9 cellular contexts compared by ENCODE assay signal in genomic region chr7:6010370-6010769, GRCh38. TPM values are rescaled to one million over a fixed set of nuclear protein-coding genes. Genes with fewer than 3 reads are reported as not detected.
DNase-seq lines count a peak whose midpoint lies in the region; ATAC-seq, FAIRE-seq and TF ChIP-seq lines count a peak whose summit lies in the region.
"Not testable (repeated sequence)": the region's sequence is repeated elsewhere in the genome, so short reads cannot be mapped to it uniquely, and the experiment has no call there.
"Had no signal": no experiment of that assay in that cellular context is flagged by ENCODE, and none has a peak within 500 bp of the region (broad histone marks: within the 10 kb centered on the region; RNA-seq: fewer than 3 reads in every experiment).

No MANE protein-coding gene starts in this region.

- FAIRE-seq in H1 (lab: Jason Lieb, UNC) = not testable (repeated sequence)

- not testable (repeated sequence) for ATAC-seq in CD8-positive, alpha-beta T cell; IMR-90 (ENCODE audit: low read depth)

- not testable (repeated sequence) for H3K9me1 ChIP-seq in IMR-90 (ENCODE audit: insufficient read depth, low read length)

- not testable (repeated sequence) for DNase-seq in CD8-positive, alpha-beta T cell; IMR-90; activated naive CD4-positive, alpha-beta T cell treated with anti-CD3 and anti-CD28 coated beads, Interleukin-2, amount 10 ng/mL, durations not matched to agents 7 days and 5 days; H1 (ENCODE audit: low read depth in 1 of 2, low spot score in 2 of 2); immature natural killer cell; thyroid gland

- H3K4me2 ChIP-seq in IMR-90 (ENCODE audit: low read depth, low read length) (peak overlapping the region; percentile 33), H1 (ENCODE audit: insufficient read depth in 1 of 2, low read depth in 2 of 2, low read length in 2 of 2) (peak overlapping the region; percentile 71 to 75)

- not testable (repeated sequence) for H3K27ac ChIP-seq in CD8-positive, alpha-beta T cell (ENCODE audit: low read depth, low read length); IMR-90 (ENCODE audit: insufficient read depth, low read length); H1 (ENCODE audit: low read depth, low read length)
- H3K27ac ChIP-seq in thyroid gland = peak overlapping the region; percentile 86 to 96 (median 93)

- dilution Hi-C loops in IMR-90 (cut with HindIII; ENCODE audit: low sequenced_read_pairs, unreplicated experiment) = not testable (repeated sequence)

- H3K27me3 ChIP-seq in CD8-positive, alpha-beta T cell (ENCODE audit: insufficient read depth, low read length); IMR-90 (ENCODE audit: control insufficient read depth, insufficient read depth, low read length); H1 (replicated peaks in 1 of 4; ENCODE audit: control insufficient read depth in 3 of 4, extremely low read depth in 1 of 4, insufficient read depth in 3 of 4, low read length in 3 of 4); neuron (ENCODE audit: insufficient read depth, low read length); thyroid gland: not testable (repeated sequence)

- H2AFZ ChIP-seq in IMR-90 (replicated peaks; ENCODE audit: low read length, poor library complexity); H1 (ENCODE audit: low read length); neuron (ENCODE audit: low read depth, low read length): not testable (repeated sequence)

- not testable (repeated sequence) for H2AK5ac ChIP-seq in IMR-90 (ENCODE audit: low read depth, low read length); H1 (ENCODE audit: low read depth, low read length)

- 100% methylated on average over 1 of the region's 8 CpGs; no CpG with 5 or more reads in 1 of the 2 experiments for WGBS in IMR-90 (ENCODE audit: extremely low coverage in 2 of 2, insufficient read length in 1 of 2), 2 experiments
- WGBS in H1 (ENCODE audit: extremely low coverage in 1 of 2, insufficient coverage in 1 of 2, insufficient read length in 1 of 2, insufficient replicate concordance in 2 of 2, low coverage in 1 of 2, low lambda C conversion rate in 2 of 2, missing lambda C conversion rate in 1 of 2), 2 experiments = 88% methylated on average over 8 of the region's 8 CpGs; no CpG with 5 or more reads in 1 of the 2 experiments
- 85 to 91% methylated on average over 8 of the region's 8 CpGs for WGBS in thyroid gland, 2 donors

- not testable (repeated sequence) for H2BK15ac ChIP-seq in IMR-90 (ENCODE audit: low read depth, low read length); H1 (ENCODE audit: low read length)

- TF ChIP-seq CTCF in CD8-positive, alpha-beta T cell (IDR thresholded peaks at IDR 0.05); IMR-90 (conservative IDR thresholded peaks at IDR 0.05; ENCODE audit: low read depth, low read length); H1 (IDR thresholded peaks at IDR 0.05; ENCODE audit: control extremely low read depth in 1 of 3, insufficient read depth in 1 of 3, low read depth in 1 of 3, low read length in 3 of 3); thyroid gland (IDR thresholded peaks at IDR 0.05): not testable (repeated sequence)

- not testable (repeated sequence) for H2BK12ac ChIP-seq in H1 (ENCODE audit: low read depth, low read length)

- POLR2A ChIA-PET in CD8-positive, alpha-beta T cell (lab: Charles Lee); IMR-90 (lab: Charles Lee; ENCODE audit: unreplicated experiment): not testable (repeated sequence)
- POLR2A ChIA-PET in H1 (lab: Charles Lee; ENCODE audit: partially characterized antibody) = interaction anchor here (8.0 kb wide), 1 partner anchor 14 kb away, joined by 66 read pairs; no protein-coding TSS in a partner anchor

- CTCF ChIA-PET in CD8-positive, alpha-beta T cell (lab: Charles Lee); IMR-90 (lab: Yijun Ruan, JAX); activated naive CD4-positive, alpha-beta T cell treated with anti-CD3 and anti-CD28 coated beads, Interleukin-2, amount 10 ng/mL, durations not matched to agents 7 days and 5 days (lab: Charles Lee); H1 (lab: Charles Lee; ENCODE audit: partially characterized antibody): not testable (repeated sequence)

- H3K23me2 ChIP-seq in H1 (ENCODE audit: low read depth, low read length) = not testable (repeated sequence)

- not testable (repeated sequence) for TF ChIP-seq EP300 in H1 (IDR thresholded peaks at IDR 0.05; ENCODE audit: borderline replicate concordance in 1 of 2, low read depth in 2 of 2, low read length in 2 of 2)

- not testable (repeated sequence) for TF ChIP-seq RAD21 in IMR-90 (IDR thresholded peaks at IDR 0.05; ENCODE audit: low read length); H1 (IDR thresholded peaks at IDR 0.05 in 1 of 2, conservative IDR thresholded peaks at IDR 0.05 in 1 of 2; ENCODE audit: low read depth in 2 of 2, low read length in 2 of 2)

- not testable (repeated sequence) for TF ChIP-seq POLR2A in IMR-90 (IDR thresholded peaks at IDR 0.05; ENCODE audit: low read depth, low read length); H1 (IDR thresholded peaks at IDR 0.05; ENCODE audit: control extremely low read depth in 1 of 2, low read depth in 2 of 2, low read length in 2 of 2); thyroid gland (IDR thresholded peaks at IDR 0.05)

- peaks cover 9 to 64% of the 10 kb centered on the region in 2 experiments for H3K79me1 ChIP-seq in IMR-90 (ENCODE audit: low read depth in 1 of 2, low read length in 2 of 2)
- H3K79me1 ChIP-seq in H1 (ENCODE audit: low read depth, low read length) = not testable (repeated sequence)

- H2BK20ac ChIP-seq in IMR-90 (ENCODE audit: low read depth, low read length); H1 (ENCODE audit: low read length): not testable (repeated sequence)

- not testable (repeated sequence) for H3K27me3 Mint-ChIP-seq in CD8-positive, alpha-beta T cell (ENCODE audit: low read depth); T-helper 1 cell treated with Interleukin-12 subunit alpha and Interleukin-12 subunit beta and Interleukin-4 antibody, amounts not matched to agents 30 μg/mL and 1 μg/mL, for 36 hours (ENCODE audit: low read depth); activated naive CD4-positive, alpha-beta T cell treated with anti-CD3 and anti-CD28 coated beads, Interleukin-2, amount 10 ng/mL, durations not matched to agents 7 days and 5 days; immature natural killer cell (ENCODE audit: low read depth in 3 of 3)

- not testable (repeated sequence) for H3K56ac ChIP-seq in IMR-90 (ENCODE audit: extremely low read depth, insufficient read depth, low read length); H1 (replicated peaks; ENCODE audit: insufficient read length, low read depth, low read length)

- H3K9me3 Mint-ChIP-seq in CD8-positive, alpha-beta T cell; T-helper 1 cell treated with Interleukin-12 subunit alpha and Interleukin-12 subunit beta and Interleukin-4 antibody, amounts not matched to agents 30 μg/mL and 1 μg/mL, for 36 hours; activated naive CD4-positive, alpha-beta T cell treated with anti-CD3 and anti-CD28 coated beads, Interleukin-2, amount 10 ng/mL, durations not matched to agents 7 days and 5 days; immature natural killer cell: not testable (repeated sequence)

- H3K4me1 Mint-ChIP-seq in CD8-positive, alpha-beta T cell (ENCODE audit: low read depth) = peaks cover 38% of the 10 kb centered on the region
- peaks cover 25% of the 10 kb centered on the region for H3K4me1 Mint-ChIP-seq in T-helper 1 cell treated with Interleukin-12 subunit alpha and Interleukin-12 subunit beta and Interleukin-4 antibody, amounts not matched to agents 30 μg/mL and 1 μg/mL, for 36 hours (ENCODE audit: low read depth)
- peaks cover 47% of the 10 kb centered on the region for H3K4me1 Mint-ChIP-seq in activated naive CD4-positive, alpha-beta T cell treated with anti-CD3 and anti-CD28 coated beads, Interleukin-2, amount 10 ng/mL, durations not matched to agents 7 days and 5 days
- H3K4me1 Mint-ChIP-seq in immature natural killer cell = peaks cover 20 to 37% of the 10 kb centered on the region in 2 donors

- not testable (repeated sequence) for H3K9me3 ChIP-seq in CD8-positive, alpha-beta T cell (ENCODE audit: low read length); IMR-90 (ENCODE audit: control insufficient read depth, insufficient read depth, low read length); H1 (ENCODE audit: insufficient read depth in 2 of 2, low read depth in 1 of 2, low read length in 1 of 2); neuron (ENCODE audit: low read length); thyroid gland

- 0 out of 2 replicates have a peak overlapping the region, but pooled peaks have one; percentile 80 for H3K9ac ChIP-seq in IMR-90 (ENCODE audit: low read depth, low read length)
- H3K9ac ChIP-seq in H1 (replicated peaks in 1 of 4; ENCODE audit: extremely low read depth in 1 of 4, low read depth in 3 of 4, low read length in 3 of 4) = not testable (repeated sequence)

- H2BK120ac ChIP-seq in IMR-90 (ENCODE audit: low read depth, low read length); H1 (replicated peaks; ENCODE audit: low read depth, low read length): not testable (repeated sequence)

- H3K4me1 ChIP-seq in CD8-positive, alpha-beta T cell (ENCODE audit: insufficient read depth, low read length) = peaks cover 18% of the 10 kb centered on the region
- H3K4me1 ChIP-seq in IMR-90 (ENCODE audit: control insufficient read depth, insufficient read depth, low read length); H1 (replicated peaks in 1 of 4; ENCODE audit: control insufficient read depth in 3 of 4, insufficient read depth in 4 of 4, low read length in 3 of 4); neuron (ENCODE audit: insufficient read depth, low read length): not testable (repeated sequence)
- H3K4me1 ChIP-seq in thyroid gland = peaks cover 51 to 55% of the 10 kb centered on the region in 2 donors

- peak overlapping the region; percentile 76; the same call in 1 of the 2 replicates for H3K23ac ChIP-seq in IMR-90 (ENCODE audit: low read depth, low read length)
- H3K23ac ChIP-seq in H1 (ENCODE audit: insufficient read length) = not testable (repeated sequence)

- not testable (repeated sequence) for H3K18ac ChIP-seq in IMR-90 (ENCODE audit: low read depth, low read length); H1 (ENCODE audit: extremely low read depth, low read length)

- H3K4me3 ChIP-seq in CD8-positive, alpha-beta T cell (ENCODE audit: low read depth, low read length); IMR-90 (ENCODE audit: insufficient read depth, low read depth, low read length); thyroid gland (replicated peaks in 1 of 3): not testable (repeated sequence)
- peak overlapping the region; percentile 1 to 86 (median 58); a peak in 5 of 8 replicates for H3K4me3 ChIP-seq in H1 (ENCODE audit: extremely low read depth in 1 of 4, insufficient read depth in 2 of 4, low read depth in 3 of 4, low read length in 4 of 4)
- H3K4me3 ChIP-seq in neuron (ENCODE audit: low read length) = peak overlapping the region; percentile 87

- intact Hi-C loops in CD8-positive, alpha-beta T cell (cut with DNase I, micrococcal nuclease) = loop anchor here in 1 of 2 experiments (2.0 kb wide), 1 partner anchor 14 kb away; no protein-coding TSS in a partner anchor
- intact Hi-C loops in IMR-90 (cut with micrococcal nuclease); thyroid gland (cut with DNase I): not testable (repeated sequence)

- not testable (repeated sequence) for H2AK9ac ChIP-seq in IMR-90 (replicated peaks; ENCODE audit: low read depth, low read length, poor library complexity)

- H3K14ac ChIP-seq in IMR-90 (replicated peaks; ENCODE audit: low read depth, low read length); H1 (ENCODE audit: insufficient read length): not testable (repeated sequence)

- 0 out of 2 replicates have a peak overlapping the region, but pooled peaks have one; percentile 73 for H3K4ac ChIP-seq in IMR-90 (ENCODE audit: low read depth, low read length)
- H3K4ac ChIP-seq in H1 (replicated peaks; ENCODE audit: insufficient read length, low read depth, low read length) = not testable (repeated sequence)

- H4K20me1 ChIP-seq in IMR-90 (ENCODE audit: insufficient read depth, low read length); H1 (replicated peaks in 1 of 2; ENCODE audit: control insufficient read depth in 1 of 2, insufficient read depth in 2 of 2, low read length in 2 of 2): not testable (repeated sequence)

- H4K8ac ChIP-seq in IMR-90 (ENCODE audit: low read depth in 2 of 2, low read length in 2 of 2) = peak overlapping the region in 1 of 2 experiments; percentile 29; a peak in 1 of 4 replicates
- not testable (repeated sequence) for H4K8ac ChIP-seq in H1 (ENCODE audit: extremely low read depth, insufficient read depth, low read length)

- peak overlapping the region; percentile 96 for H3K4me3 Mint-ChIP-seq in CD8-positive, alpha-beta T cell
- peak overlapping the region; percentile 75 for H3K4me3 Mint-ChIP-seq in T-helper 1 cell treated with Interleukin-12 subunit alpha and Interleukin-12 subunit beta and Interleukin-4 antibody, amounts not matched to agents 30 μg/mL and 1 μg/mL, for 36 hours
- peak overlapping the region; percentile 93 for H3K4me3 Mint-ChIP-seq in activated naive CD4-positive, alpha-beta T cell treated with anti-CD3 and anti-CD28 coated beads, Interleukin-2, amount 10 ng/mL, durations not matched to agents 7 days and 5 days
- H3K4me3 Mint-ChIP-seq in immature natural killer cell = peak overlapping the region; percentile 66 to 95 (median 94)

- H3K27ac Mint-ChIP-seq in CD8-positive, alpha-beta T cell = peak overlapping the region; percentile 18
- H3K27ac Mint-ChIP-seq in T-helper 1 cell treated with Interleukin-12 subunit alpha and Interleukin-12 subunit beta and Interleukin-4 antibody, amounts not matched to agents 30 μg/mL and 1 μg/mL, for 36 hours = peak overlapping the region; percentile 20
- peak overlapping the region; percentile 83 for H3K27ac Mint-ChIP-seq in activated naive CD4-positive, alpha-beta T cell treated with anti-CD3 and anti-CD28 coated beads, Interleukin-2, amount 10 ng/mL, durations not matched to agents 7 days and 5 days
- H3K27ac Mint-ChIP-seq in immature natural killer cell = peak overlapping the region; percentile 27 to 94 (median 79)

- H3K36me3 ChIP-seq in CD8-positive, alpha-beta T cell (ENCODE audit: insufficient read depth, low read length); thyroid gland: not testable (repeated sequence)
- peaks cover 10% of the 10 kb centered on the region for H3K36me3 ChIP-seq in IMR-90 (ENCODE audit: control insufficient read depth, insufficient read depth, low read length)
- peaks cover 4 to 35% (median 12%) of the 10 kb centered on the region in 4 experiments; a peak in 7 of 8 replicates for H3K36me3 ChIP-seq in H1 (ENCODE audit: control insufficient read depth in 2 of 4, insufficient read depth in 4 of 4, low read length in 3 of 4)
- H3K36me3 ChIP-seq in neuron (ENCODE audit: insufficient read depth, low read length) = peaks cover 14% of the 10 kb centered on the region

- H3K79me2 ChIP-seq in H1 (ENCODE audit: control insufficient read depth in 1 of 2, insufficient read depth in 2 of 2, low read length in 2 of 2) = peaks cover 2 to 56% of the 10 kb centered on the region in 2 experiments; a peak in 3 of 4 replicates

- peaks cover 22% of the 10 kb centered on the region for H3K36me3 Mint-ChIP-seq in CD8-positive, alpha-beta T cell
- H3K36me3 Mint-ChIP-seq in T-helper 1 cell treated with Interleukin-12 subunit alpha and Interleukin-12 subunit beta and Interleukin-4 antibody, amounts not matched to agents 30 μg/mL and 1 μg/mL, for 36 hours (ENCODE audit: low read depth) = peaks cover 11% of the 10 kb centered on the region
- H3K36me3 Mint-ChIP-seq in activated naive CD4-positive, alpha-beta T cell treated with anti-CD3 and anti-CD28 coated beads, Interleukin-2, amount 10 ng/mL, durations not matched to agents 7 days and 5 days = peaks cover 14% of the 10 kb centered on the region
- not testable (repeated sequence) for H3K36me3 Mint-ChIP-seq in immature natural killer cell

- H4K91ac ChIP-seq in IMR-90 (ENCODE audit: insufficient read depth, low read depth, low read length); H1 (replicated peaks; ENCODE audit: insufficient read length, low read length): not testable (repeated sequence)

- H4K5ac ChIP-seq in IMR-90 (ENCODE audit: low read depth, low read length); H1 (ENCODE audit: insufficient read length, low read depth, low read length): not testable (repeated sequence)

- not testable (repeated sequence) for H2BK5ac ChIP-seq in IMR-90 (ENCODE audit: low read depth, low read length, poor library complexity, severe bottlenecking); H1 (ENCODE audit: low read depth, low read length)

- in situ Hi-C loops in IMR-90 (cut with MboI; ENCODE audit: low sequenced_read_pairs) = not testable (repeated sequence)

- BruUV-seq in IMR-90 (replicated peaks; lab: Mats Ljungman, UMichigan) = not testable (repeated sequence)

RNA-seq across cellular contexts. Expression of gene AIMP2, which starts 1.3 kb away (rescaled TPM):
- total RNA-seq in CD8-positive, alpha-beta T cell = 1 to 10 TPM; 5.2 to 6.9 TPM
- total RNA-seq in IMR-90 (2012; rRNA removed) (46.9 and 58.6 TPM in 2 replicates), thyroid gland (10 to 100 TPM; 39.9 to 72.3 (median 53.4) TPM)
- polyA plus RNA-seq in IMR-90 (2012; rRNA removed) (57.5 and 65.4 TPM in 2 replicates), H1 (2011; rRNA removed) (94.7 and 99.0 TPM in 2 replicates), immature natural killer cell (10 to 100 TPM; 18.8 to 39.3 (median 36.7) TPM)
- 42.1 and 63.2 TPM in 2 replicates for polyA plus RNA-seq in IMR-90 (2012; cell fraction: cytosol; rRNA removed)
- 16.1 and 28.1 TPM in 2 replicates for polyA plus RNA-seq in IMR-90 (2012; cell fraction: nucleus; rRNA removed; ENCODE audit: low replicate concordance)
- total RNA-seq in H1 (2021; fragmentation: NEBNext Ultra II Directional; extraction: Animal tissue kit (Norgen Biotek cat#: 25700)) = 82.4 and 85.6 TPM in 2 replicates
- 89.4 TPM for polyA plus RNA-seq in H1 (2011; cell fraction: cytosol; rRNA removed)
- polyA plus RNA-seq in H1 (2011; cell fraction: nucleus; rRNA removed) = 68.2 TPM
- 69.9 to 80.3 TPM (median 78.0 TPM) in 4 replicates for polyA plus RNA-seq in H1 (2012, experiment 1 of 2)
- 70.6 TPM for polyA plus RNA-seq in H1 (2012, experiment 2 of 2)
- 77.2 TPM for polyA plus RNA-seq in H1 (2013, experiment 1 of 2)
- polyA plus RNA-seq in H1 (2013, experiment 2 of 2) = 76.5 TPM
- 66.1 and 78.4 TPM in 2 replicates for polyA minus RNA-seq in H1 (2011; rRNA and poly(A)+ RNA removed)
- polyA minus RNA-seq in H1 (2011; cell fraction: cytosol; rRNA and poly(A)+ RNA removed) = 52.8 TPM
- polyA minus RNA-seq in H1 (2011; cell fraction: nucleus; rRNA and poly(A)+ RNA removed) = 46.9 TPM

RNA-seq across cellular contexts. Expression of gene PMS2, which starts 1.5 kb away (rescaled TPM):
- total RNA-seq in CD8-positive, alpha-beta T cell = 10 to 100 TPM in 1 of 2 experiments, 1 to 10 TPM in 1; 8.5 to 10.4 TPM
- total RNA-seq in IMR-90 (2012; rRNA removed) (14.3 and 16.9 TPM in 2 replicates), thyroid gland (10 to 100 TPM; 15.9 to 28.1 (median 18.9) TPM)
- polyA plus RNA-seq in IMR-90 (2012; rRNA removed) (5.5 and 6.8 TPM in 2 replicates), H1 (2011; rRNA removed) (3.3 and 4.8 TPM in 2 replicates), immature natural killer cell (10 to 100 TPM in 1 of 3 donors, 1 to 10 TPM in 2; 6.6 to 13.8 (median 9.6) TPM)
- 1.7 and 3.4 TPM in 2 replicates for polyA plus RNA-seq in IMR-90 (2012; cell fraction: cytosol; rRNA removed)
- 2.4 and 9.8 TPM in 2 replicates for polyA plus RNA-seq in IMR-90 (2012; cell fraction: nucleus; rRNA removed; ENCODE audit: low replicate concordance)
- total RNA-seq in H1 (2021; fragmentation: NEBNext Ultra II Directional; extraction: Animal tissue kit (Norgen Biotek cat#: 25700)) = 11.1 and 12.1 TPM in 2 replicates
- 6.3 TPM for polyA plus RNA-seq in H1 (2011; cell fraction: cytosol; rRNA removed)
- 4.3 TPM for polyA plus RNA-seq in H1 (2011; cell fraction: nucleus; rRNA removed)
- polyA plus RNA-seq in H1 (2012, experiment 1 of 2) = 7.3 to 10.4 TPM (median 8.2 TPM) in 4 replicates
- 1.6 TPM for polyA plus RNA-seq in H1 (2012, experiment 2 of 2)
- 6.8 TPM for polyA plus RNA-seq in H1 (2013, experiment 1 of 2)
- 7.3 TPM for polyA plus RNA-seq in H1 (2013, experiment 2 of 2)
- polyA minus RNA-seq in H1 (2011; rRNA and poly(A)+ RNA removed) = 12.4 and 13.4 TPM in 2 replicates
- 6.3 TPM for polyA minus RNA-seq in H1 (2011; cell fraction: cytosol; rRNA and poly(A)+ RNA removed)
- 12.5 TPM for polyA minus RNA-seq in H1 (2011; cell fraction: nucleus; rRNA and poly(A)+ RNA removed)

RNA-seq across cellular contexts. Expression of gene ANKRD61, which starts 20.8 kb away (rescaled TPM):
- not detected for total RNA-seq in CD8-positive, alpha-beta T cell
- total RNA-seq in IMR-90 (2012; rRNA removed) (under 0.01 and 0.36 TPM in 2 replicates), thyroid gland (not detected)
- polyA plus RNA-seq in IMR-90 (2012; rRNA removed) (0.17 and 0.32 TPM in 2 replicates), H1 (2011; rRNA removed) (0.23 and 0.24 TPM in 2 replicates), immature natural killer cell (under 1 TPM in 1 of 3 donors, not detected in 2; 0.38 TPM)
- polyA plus RNA-seq in IMR-90 (2012; cell fraction: cytosol; rRNA removed) = 0.11 TPM in 1 of 2 replicates, not detected in the other
- 0.31 and 0.41 TPM in 2 replicates for polyA plus RNA-seq in IMR-90 (2012; cell fraction: nucleus; rRNA removed; ENCODE audit: low replicate concordance)
- total RNA-seq in H1 (2021; fragmentation: NEBNext Ultra II Directional; extraction: Animal tissue kit (Norgen Biotek cat#: 25700)) = 0.32 and 0.42 TPM in 2 replicates
- 0.35 TPM for polyA plus RNA-seq in H1 (2011; cell fraction: cytosol; rRNA removed)
- polyA plus RNA-seq in H1 (2011; cell fraction: nucleus; rRNA removed) = 0.46 TPM
- 0.87 to 1.5 TPM (median 1.0 TPM) in 4 replicates for polyA plus RNA-seq in H1 (2012, experiment 1 of 2)
- not detected for polyA plus RNA-seq in H1 (2012, experiment 2 of 2)
- 0.10 TPM for polyA plus RNA-seq in H1 (2013, experiment 1 of 2)
- 0.09 TPM for polyA plus RNA-seq in H1 (2013, experiment 2 of 2)
- 0.13 and 0.22 TPM in 2 replicates for polyA minus RNA-seq in H1 (2011; rRNA and poly(A)+ RNA removed)
- polyA minus RNA-seq in H1 (2011; cell fraction: cytosol; rRNA and poly(A)+ RNA removed) = not detected
- polyA minus RNA-seq in H1 (2011; cell fraction: nucleus; rRNA and poly(A)+ RNA removed) = not detected
- total RNA-seq: lower leg skin had no signal

RNA-seq across cellular contexts. Expression of gene RSPH10B, which starts 39.9 kb away (rescaled TPM):
- total RNA-seq in CD8-positive, alpha-beta T cell = under 1 TPM in 1 of 2 experiments, not detected in 1; 0.47 TPM
- total RNA-seq in IMR-90 (2012; rRNA removed) (under 0.01 TPM in 1 of 2 replicates, not detected in the other), thyroid gland (1 to 10 TPM in 1 of 4 donors, under 1 TPM in 1, not detected in 2; 0.81 to 1.3 TPM)
- polyA plus RNA-seq in IMR-90 (2012; rRNA removed) (not detected in 2 replicates), H1 (2011; rRNA removed) (0.17 and 0.25 TPM in 2 replicates), immature natural killer cell (not detected)
- not detected in 2 replicates for polyA plus RNA-seq in IMR-90 (2012; cell fraction: cytosol; rRNA removed)
- 0.07 TPM in 1 of 2 replicates, not detected in the other for polyA plus RNA-seq in IMR-90 (2012; cell fraction: nucleus; rRNA removed; ENCODE audit: low replicate concordance)
- total RNA-seq in H1 (2021; fragmentation: NEBNext Ultra II Directional; extraction: Animal tissue kit (Norgen Biotek cat#: 25700)) = 0.17 and 0.45 TPM in 2 replicates
- polyA plus RNA-seq in H1 (2011; cell fraction: cytosol; rRNA removed) = 0.37 TPM
- polyA plus RNA-seq in H1 (2011; cell fraction: nucleus; rRNA removed) = 0.83 TPM
- 0.36 to 0.50 TPM (median 0.42 TPM) in 4 replicates for polyA plus RNA-seq in H1 (2012, experiment 1 of 2)
- polyA plus RNA-seq in H1 (2012, experiment 2 of 2) = not detected
- polyA plus RNA-seq in H1 (2013, experiment 1 of 2) = 0.18 TPM
- polyA plus RNA-seq in H1 (2013, experiment 2 of 2) = 0.37 TPM
- 0.32 and 0.37 TPM in 2 replicates for polyA minus RNA-seq in H1 (2011; rRNA and poly(A)+ RNA removed)
- polyA minus RNA-seq in H1 (2011; cell fraction: cytosol; rRNA and poly(A)+ RNA removed) = not detected
- polyA minus RNA-seq in H1 (2011; cell fraction: nucleus; rRNA and poly(A)+ RNA removed) = 1.4 TPM

RNA-seq across cellular contexts. Expression of gene EIF2AK1, which starts 48.6 kb away (rescaled TPM):
- total RNA-seq in CD8-positive, alpha-beta T cell = 10 to 100 TPM; 43.3 to 47.5 TPM
- total RNA-seq in IMR-90 (2012; rRNA removed) (35.1 and 53.9 TPM in 2 replicates), thyroid gland (100 to 1,000 TPM in 3 of 4 donors, 10 to 100 TPM in 1; 55.9 to 307 (median 199) TPM)
- polyA plus RNA-seq in IMR-90 (2012; rRNA removed) (57.9 and 60.8 TPM in 2 replicates), H1 (2011; rRNA removed) (39.2 and 53.5 TPM in 2 replicates), immature natural killer cell (100 to 1,000 TPM in 1 of 3 donors, 10 to 100 TPM in 2; 98.4 to 133 (median 99.5) TPM)
- 52.5 and 81.4 TPM in 2 replicates for polyA plus RNA-seq in IMR-90 (2012; cell fraction: cytosol; rRNA removed)
- polyA plus RNA-seq in IMR-90 (2012; cell fraction: nucleus; rRNA removed; ENCODE audit: low replicate concordance) = 132 and 185 TPM in 2 replicates
- 93.4 and 104 TPM in 2 replicates for total RNA-seq in H1 (2021; fragmentation: NEBNext Ultra II Directional; extraction: Animal tissue kit (Norgen Biotek cat#: 25700))
- 96.1 TPM for polyA plus RNA-seq in H1 (2011; cell fraction: cytosol; rRNA removed)
- 107 TPM for polyA plus RNA-seq in H1 (2011; cell fraction: nucleus; rRNA removed)
- polyA plus RNA-seq in H1 (2012, experiment 1 of 2) = 48.6 to 79.1 TPM (median 65.2 TPM) in 4 replicates
- 14.1 TPM for polyA plus RNA-seq in H1 (2012, experiment 2 of 2)
- 48.3 TPM for polyA plus RNA-seq in H1 (2013, experiment 1 of 2)
- 56.6 TPM for polyA plus RNA-seq in H1 (2013, experiment 2 of 2)
- polyA minus RNA-seq in H1 (2011; rRNA and poly(A)+ RNA removed) = 72.0 and 103 TPM in 2 replicates
- 39.3 TPM for polyA minus RNA-seq in H1 (2011; cell fraction: cytosol; rRNA and poly(A)+ RNA removed)
- polyA minus RNA-seq in H1 (2011; cell fraction: nucleus; rRNA and poly(A)+ RNA removed) = 65.5 TPM

Comparison
In these comparisons a context has a peak if more than half of its experiments do, and no peak if none do; other contexts are left out.
1. H3K27ac Mint-ChIP-seq: peak in every context shown above with its lines; median percentile 83 in activated naive CD4-positive, alpha-beta T cell treated with anti-CD3 and anti-CD28 coated beads, Interleukin-2, amount 10 ng/mL, durations not matched to agents 7 days and 5 days; 79 in immature natural killer cell; 20 in T-helper 1 cell treated with Interleukin-12 subunit alpha and Interleukin-12 subunit beta and Interleukin-4 antibody, amounts not matched to agents 30 μg/mL and 1 μg/mL, for 36 hours; 18 in CD8-positive, alpha-beta T cell.